Comparison of ENCODE assay signal across 8 cellular contexts in genomic region chr13:106373304-106373988, GRCh38.
DNase-seq lines count a peak whose midpoint lies in the region; ATAC-seq and TF ChIP-seq lines count a peak whose summit lies in the region.

No MANE protein-coding gene starts in this region.

- CTCF ChIA-PET in HCT116 (lab: Charles Lee) (no interaction called here), PC-3 (lab: Charles Lee) (no interaction called here)

- no peak overlapping the region for H3K4me3 Mint-ChIP-seq in glutamatergic neuron (ENCODE audit: unreplicated experiment)
- H3K4me3 Mint-ChIP-seq in activated CD4-positive, alpha-beta T cell treated with anti-CD3 and anti-CD28 coated beads, Interleukin-2, amount 10 ng/mL, durations not matched to agents 24 days and 14 days, result no peak overlapping the region

- H3K27me3 ChIP-seq in HCT116 (ENCODE audit: insufficient read depth, low read length) (no peaks in the 10 kb centered on the region), PC-3 (ENCODE audit: low read length) (no peaks in the 10 kb centered on the region), spleen (replicated peaks in 1 of 7) (peaks cover 0 to 16% (median 0%) of the 10 kb centered on the region in 7 donors)

- H3K4me2 ChIP-seq in HCT116 (ENCODE audit: low read length) (no peak overlapping the region), PC-3 (ENCODE audit: low read length) (no peak overlapping the region)

- peaks cover 1% of the 10 kb centered on the region for H3K9me3 Mint-ChIP-seq in glutamatergic neuron (ENCODE audit: unreplicated experiment)
- no peaks in the 10 kb centered on the region for H3K9me3 Mint-ChIP-seq in activated CD4-positive, alpha-beta T cell treated with anti-CD3 and anti-CD28 coated beads, Interleukin-2, amount 10 ng/mL, durations not matched to agents 24 days and 14 days

- ATAC-seq in GM18499 (IDR thresholded peaks at IDR 0.05; ENCODE audit: insufficient read depth, unreplicated experiment), result peak; percentile 50
- no peak for ATAC-seq in HCT116
- ATAC-seq in PC-3, result no peak

- DNase-seq in HCT116 (ENCODE audit: low read depth, low spot score) (no peak), NCI-H1092 treated with DMSO at 0.1 percent for 48 hours (lab: John Stamatoyannopoulos, UW) (peak; percentile 52), glutamatergic neuron (peak; percentile 53), SW 1271 (lab: John Stamatoyannopoulos, UW) (no peak), PC-3 (no peak), spleen (no peak)
- no peak for DNase-seq in activated CD4-positive, alpha-beta T cell treated with anti-CD3 and anti-CD28 coated beads, Interleukin-2, amount 10 ng/mL, durations not matched to agents 24 days and 14 days

- H3K27ac ChIP-seq in HCT116 (ENCODE audit: low read depth, low read length) (no peak overlapping the region), PC-3 (ENCODE audit: low read length) (no peak overlapping the region), spleen (no peak overlapping the region)

- H3F3A ChIP-seq in PC-3 (ENCODE audit: low read length, unreplicated experiment), result no peaks in the 10 kb centered on the region

- H3K9ac ChIP-seq in HCT116 (ENCODE audit: low read length), result no peak overlapping the region
- no peak overlapping the region for H3K9ac ChIP-seq in PC-3 (ENCODE audit: low read length)

- POLR2A ChIA-PET in HCT116 (lab: Charles Lee) (no interaction called here), PC-3 (lab: Charles Lee; ENCODE audit: unreplicated experiment) (no interaction called here)

- peak overlapping the region; percentile 70 for H3K27ac Mint-ChIP-seq in glutamatergic neuron (ENCODE audit: unreplicated experiment)
- no peak overlapping the region for H3K27ac Mint-ChIP-seq in activated CD4-positive, alpha-beta T cell treated with anti-CD3 and anti-CD28 coated beads, Interleukin-2, amount 10 ng/mL, durations not matched to agents 24 days and 14 days

- RAD21 ChIA-PET in HCT116 (lab: Charles Lee; ENCODE audit: low non-redundant PET in 1 of 2, low total read pairs in 2 of 2, uncharacterized antibody in 2 of 2, unreplicated experiment in 2 of 2), result no interaction called here

- no peaks in the 10 kb centered on the region for H3K79me2 ChIP-seq in HCT116 (ENCODE audit: insufficient read depth, low read length)
- no peaks in the 10 kb centered on the region for H3K79me2 ChIP-seq in PC-3 (ENCODE audit: low read length)

- TF ChIP-seq CTCF in HCT116 (IDR thresholded peaks at IDR 0.05 in 2 of 3, conservative IDR thresholded peaks at IDR 0.05 in 1 of 3; ENCODE audit: borderline replicate concordance in 1 of 3, insufficient read depth in 1 of 3, low read depth in 2 of 3, low read length in 2 of 3), result no peak
- no peak for TF ChIP-seq CTCF in glutamatergic neuron (IDR thresholded peaks at IDR 0.05; ENCODE audit: partially characterized antibody, unreplicated experiment)
- TF ChIP-seq CTCF in PC-3 (conservative IDR thresholded peaks at IDR 0.05; ENCODE audit: low read depth, low read length), result no peak
- TF ChIP-seq CTCF in spleen (IDR thresholded peaks at IDR 0.05 in 8 of 11, conservative IDR thresholded peaks at IDR 0.05 in 3 of 11), result no peak

- no peak for TF ChIP-seq RAD21 in HCT116 (IDR thresholded peaks at IDR 0.05; ENCODE audit: low read depth)

- no TSS peak for BruUV-seq in HCT116 (replicated peaks; lab: Mats Ljungman, UMichigan)
- no TSS peak for BruUV-seq in PC-3 (replicated peaks; lab: Mats Ljungman, UMichigan)

- H3K36me3 ChIP-seq in HCT116 (ENCODE audit: control insufficient read depth in 1 of 2, insufficient read depth in 2 of 2, low read length in 2 of 2) (no peaks in the 10 kb centered on the region), PC-3 (ENCODE audit: low read depth, low read length) (no peaks in the 10 kb centered on the region), spleen (no peaks in the 10 kb centered on the region)

- peak overlapping the region; percentile 54 for H2AFZ ChIP-seq in HCT116 (ENCODE audit: low read depth, low read length, poor library complexity, severe bottlenecking)
- H2AFZ ChIP-seq in PC-3 (ENCODE audit: low read length), result no peak overlapping the region

- H3K27me3 Mint-ChIP-seq in glutamatergic neuron (ENCODE audit: unreplicated experiment), result peaks cover 3% of the 10 kb centered on the region
- peaks cover 5% of the 10 kb centered on the region for H3K27me3 Mint-ChIP-seq in activated CD4-positive, alpha-beta T cell treated with anti-CD3 and anti-CD28 coated beads, Interleukin-2, amount 10 ng/mL, durations not matched to agents 24 days and 14 days

- no peaks in the 10 kb centered on the region for H3K36me3 Mint-ChIP-seq in glutamatergic neuron (ENCODE audit: unreplicated experiment)
- no peaks in the 10 kb centered on the region for H3K36me3 Mint-ChIP-seq in activated CD4-positive, alpha-beta T cell treated with anti-CD3 and anti-CD28 coated beads, Interleukin-2, amount 10 ng/mL, durations not matched to agents 24 days and 14 days (ENCODE audit: low read depth)

- no peak for TF ChIP-seq POLR2A in HCT116 (IDR thresholded peaks at IDR 0.05; ENCODE audit: borderline replicate concordance, extremely low read depth, insufficient read depth, insufficient read length)
- TF ChIP-seq POLR2A in spleen (IDR thresholded peaks at IDR 0.05), result no peak

- no peaks in the 10 kb centered on the region for H3K9me3 ChIP-seq in HCT116 (ENCODE audit: control insufficient read depth in 1 of 2, insufficient read depth in 1 of 2, low read depth in 1 of 2, low read length in 2 of 2)
- no peaks in the 10 kb centered on the region for H3K9me3 ChIP-seq in PC-3 (ENCODE audit: low read length)
- no peaks in the 10 kb centered on the region for H3K9me3 ChIP-seq in spleen

- H3K4me3 ChIP-seq in HCT116 (replicated peaks in 1 of 2; ENCODE audit: low read depth in 1 of 2, low read length in 2 of 2) (no peak overlapping the region), PC-3 (ENCODE audit: low read length) (no peak overlapping the region), spleen (no peak overlapping the region)

- H3K4me1 Mint-ChIP-seq in glutamatergic neuron (ENCODE audit: low read depth, unreplicated experiment), result peaks cover 24% of the 10 kb centered on the region
- no peaks in the 10 kb centered on the region for H3K4me1 Mint-ChIP-seq in activated CD4-positive, alpha-beta T cell treated with anti-CD3 and anti-CD28 coated beads, Interleukin-2, amount 10 ng/mL, durations not matched to agents 24 days and 14 days

- intact Hi-C loops in HCT116 (cut with micrococcal nuclease) (no loop called here), PC-3 (cut with micrococcal nuclease) (loop anchor here (10.0 kb wide), 1 partner anchor 229 kb away; no protein-coding TSS in a partner anchor), spleen (cut with DNase I; ENCODE audit: low total_unique reads) (no loop called here)
- intact Hi-C loops in activated CD4-positive, alpha-beta T cell treated with anti-CD3 and anti-CD28 coated beads, Interleukin-2, amount 10 ng/mL, durations not matched to agents 24 days and 14 days (cut with micrococcal nuclease), result no loop called here

- WGBS in spleen, 5 donors, result 33 to 42% (median 34%) methylated on average over 7 of the region's 7 CpGs

- H4K20me1 ChIP-seq in HCT116 (ENCODE audit: insufficient read depth), result no peaks in the 10 kb centered on the region
- no peaks in the 10 kb centered on the region for H4K20me1 ChIP-seq in PC-3 (ENCODE audit: low read length)

- H3K4me1 ChIP-seq in HCT116 (ENCODE audit: control insufficient read depth in 1 of 2, insufficient read depth in 2 of 2, low read length in 2 of 2) (peaks cover 12 to 24% of the 10 kb centered on the region in 2 experiments), PC-3 (ENCODE audit: insufficient read depth, low read length) (peaks cover 16% of the 10 kb centered on the region), spleen (no peaks in the 10 kb centered on the region)

- H3K9me2 ChIP-seq in HCT116 (ENCODE audit: insufficient read depth), result no peaks in the 10 kb centered on the region
- H3K9me2 ChIP-seq in PC-3 (replicated peaks; ENCODE audit: low read length), result no peaks in the 10 kb centered on the region

TF ChIP-seq in HCT116, 20 proteins besides CTCF, POLR2A, EP300 and RAD21:
- no peak for TF ChIP-seq YY1 (IDR thresholded peaks at IDR 0.05; ENCODE audit: extremely low read depth, insufficient replicate concordance, low read depth, low read length)
- no peak for TF ChIP-seq ZFX (IDR thresholded peaks at IDR 0.05)
- no peak for TF ChIP-seq ZNF274 (IDR thresholded peaks at IDR 0.05; ENCODE audit: low read depth, low read length)
- no peak for TF ChIP-seq FOSL1 (IDR thresholded peaks at IDR 0.05; ENCODE audit: low read depth)
- TF ChIP-seq, protein P1, sequence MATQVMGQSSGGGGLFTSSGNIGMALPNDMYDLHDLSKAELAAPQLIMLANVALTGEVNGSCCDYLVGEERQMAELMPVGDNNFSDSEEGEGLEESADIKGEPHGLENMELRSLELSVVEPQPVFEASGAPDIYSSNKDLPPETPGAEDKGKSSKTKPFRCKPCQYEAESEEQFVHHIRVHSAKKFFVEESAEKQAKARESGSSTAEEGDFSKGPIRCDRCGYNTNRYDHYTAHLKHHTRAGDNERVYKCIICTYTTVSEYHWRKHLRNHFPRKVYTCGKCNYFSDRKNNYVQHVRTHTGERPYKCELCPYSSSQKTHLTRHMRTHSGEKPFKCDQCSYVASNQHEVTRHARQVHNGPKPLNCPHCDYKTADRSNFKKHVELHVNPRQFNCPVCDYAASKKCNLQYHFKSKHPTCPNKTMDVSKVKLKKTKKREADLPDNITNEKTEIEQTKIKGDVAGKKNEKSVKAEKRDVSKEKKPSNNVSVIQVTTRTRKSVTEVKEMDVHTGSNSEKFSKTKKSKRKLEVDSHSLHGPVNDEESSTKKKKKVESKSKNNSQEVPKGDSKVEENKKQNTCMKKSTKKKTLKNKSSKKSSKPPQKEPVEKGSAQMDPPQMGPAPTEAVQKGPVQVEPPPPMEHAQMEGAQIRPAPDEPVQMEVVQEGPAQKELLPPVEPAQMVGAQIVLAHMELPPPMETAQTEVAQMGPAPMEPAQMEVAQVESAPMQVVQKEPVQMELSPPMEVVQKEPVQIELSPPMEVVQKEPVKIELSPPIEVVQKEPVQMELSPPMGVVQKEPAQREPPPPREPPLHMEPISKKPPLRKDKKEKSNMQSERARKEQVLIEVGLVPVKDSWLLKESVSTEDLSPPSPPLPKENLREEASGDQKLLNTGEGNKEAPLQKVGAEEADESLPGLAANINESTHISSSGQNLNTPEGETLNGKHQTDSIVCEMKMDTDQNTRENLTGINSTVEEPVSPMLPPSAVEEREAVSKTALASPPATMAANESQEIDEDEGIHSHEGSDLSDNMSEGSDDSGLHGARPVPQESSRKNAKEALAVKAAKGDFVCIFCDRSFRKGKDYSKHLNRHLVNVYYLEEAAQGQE (IDR thresholded peaks at IDR 0.05; ENCODE audit: low read depth), result no peak
- TF ChIP-seq SP1 (IDR thresholded peaks at IDR 0.05; ENCODE audit: low read depth), result no peak
- no peak for TF ChIP-seq EGR1 (IDR thresholded peaks at IDR 0.05; ENCODE audit: low read depth)
- TF ChIP-seq JUND (IDR thresholded peaks at IDR 0.05), result no peak

Comparison
In these comparisons a context has a peak if more than half of its experiments do, and no peak if none do; other contexts are left out.
1. DNase-seq: peak in NCI-H1092 treated with DMSO at 0.1 percent for 48 hours (single experiment) and glutamatergic neuron (single experiment); none in HCT116 (single experiment), activated CD4-positive, alpha-beta T cell treated with anti-CD3 and anti-CD28 coated beads, Interleukin-2, amount 10 ng/mL, durations not matched to agents 24 days and 14 days (single experiment), SW 1271 (0 of 2), PC-3 (single experiment) and spleen (single experiment).